In genomic region chr16:16945207-16945606, GRCh38 we compare ENCODE assay signal across 20 cellular contexts.
DNase-seq lines count a peak whose midpoint lies in the region; ATAC-seq, FAIRE-seq and TF ChIP-seq lines count a peak whose summit lies in the region.
"Had no signal": no experiment of that assay in that cellular context is flagged by ENCODE, and none has a peak within 500 bp of the region (broad histone marks: within the 10 kb centered on the region; RNA-seq: fewer than 3 reads in every experiment).

No MANE protein-coding gene starts in this region.

- H4K20me1 ChIP-seq in HepG2 (ENCODE audit: insufficient read depth, low read length), result no peaks in the 10 kb centered on the region
- H4K20me1 ChIP-seq: BLaER1 had no signal

- H3K4me3 ChIP-seq in HepG2 (replicated peaks in 1 of 3; ENCODE audit: insufficient read depth in 1 of 3, low read depth in 2 of 3, low read length in 3 of 3), result no peak overlapping the region
- H3K4me3 ChIP-seq in right lobe of liver, result no peak overlapping the region
- H3K4me3 ChIP-seq in liver (ENCODE audit: low read depth in 1 of 3, low read length in 3 of 3), result no peak overlapping the region
- H3K4me3 ChIP-seq in heart left ventricle, result no peak overlapping the region
- H3K4me3 ChIP-seq: BLaER1 had no signal

- H3K36me3 Mint-ChIP-seq in stimulated activated memory B cell treated with anti-CD40 and anti-IgM and Interleukin-4, amounts not matched to agents 10 μg/mL and 1 μg/mL and 100 μg/mL, for 72 hours, result peaks cover 12% of the 10 kb centered on the region
- H3K36me3 Mint-ChIP-seq: CD14-positive monocyte; CD4-positive, alpha-beta memory T cell had no signal

- H2AFZ ChIP-seq in HepG2 (ENCODE audit: low read length), result no peak overlapping the region

- TF ChIP-seq RAD21 in HepG2 (CRISPR knock-in tag; IDR thresholded peaks at IDR 0.05) (no peak), liver (IDR thresholded peaks at IDR 0.05) (no peak)

- no peak for FAIRE-seq in HepG2 (lab: Jason Lieb, UNC)
- FAIRE-seq: HTR-8/SVneo had no signal

- H3K9me3 ChIP-seq in HepG2 (ENCODE audit: low read length) (no peaks in the 10 kb centered on the region), right lobe of liver (no peaks in the 10 kb centered on the region), liver (ENCODE audit: control insufficient read depth in 4 of 4, low read length in 3 of 4) (peaks cover 0 to 3% (median 0%) of the 10 kb centered on the region in 4 donors), heart left ventricle (peaks cover 0 to 12% (median 0%) of the 10 kb centered on the region in 12 donors)
- H3K9me3 ChIP-seq: BLaER1 had no signal

- no peaks in the 10 kb centered on the region for H3K27me3 ChIP-seq in HepG2 (ENCODE audit: control insufficient read depth in 1 of 2, insufficient read depth in 2 of 2, low read length in 2 of 2)
- H3K27me3 ChIP-seq in right lobe of liver, result no peaks in the 10 kb centered on the region
- H3K27me3 ChIP-seq in liver (ENCODE audit: control insufficient read depth in 4 of 4, insufficient read depth in 4 of 4, low read length in 3 of 4), result peaks cover 0 to 13% (median 0%) of the 10 kb centered on the region in 4 donors
- H3K27me3 ChIP-seq in heart left ventricle, result peaks cover 0 to 8% (median 0%) of the 10 kb centered on the region in 9 donors
- H3K27me3 ChIP-seq: BLaER1 had no signal

- no TSS peak for BruUV-seq in HepG2 (replicated peaks; lab: Mats Ljungman, UMichigan)

- no peak for TF ChIP-seq POLR2A in HepG2 (IDR thresholded peaks at IDR 0.05; ENCODE audit: insufficient read depth in 1 of 2, low read depth in 2 of 2, low read length in 2 of 2)
- TF ChIP-seq POLR2A in right lobe of liver (IDR thresholded peaks at IDR 0.05), result no peak
- TF ChIP-seq POLR2A in heart left ventricle (IDR thresholded peaks at IDR 0.05), result no peak

- H3K4me1 ChIP-seq in HepG2 (ENCODE audit: insufficient read depth, low read length), result no peaks in the 10 kb centered on the region
- no peaks in the 10 kb centered on the region for H3K4me1 ChIP-seq in right lobe of liver
- H3K4me1 ChIP-seq in liver (ENCODE audit: control insufficient read depth in 4 of 4, insufficient read depth in 4 of 4, low read length in 3 of 4), result no peaks in the 10 kb centered on the region
- H3K4me1 ChIP-seq in heart left ventricle, result no peaks in the 10 kb centered on the region
- H3K4me1 ChIP-seq: BLaER1 had no signal

- intact Hi-C loops in HepG2 (cut with micrococcal nuclease; ENCODE audit: unreplicated experiment) (no loop called here), right lobe of liver (cut with DNase I) (no loop called here), heart left ventricle (cut with DNase I) (no loop called here)

- no peak overlapping the region for H3K9ac ChIP-seq in HepG2 (ENCODE audit: insufficient read depth, low read depth, low read length)
- H3K9ac ChIP-seq in liver (ENCODE audit: low read depth in 1 of 2, low read length in 2 of 2), result no peak overlapping the region
- H3K9ac ChIP-seq: BLaER1 had no signal

- in situ Hi-C loops in HepG2 (cut with HindIII; ENCODE audit: extremely low pct_ligation_motif_present, low pct_unique_long_range_greater_than_20kb), result no loop called here

- POLR2A ChIA-PET in HepG2 (lab: Yijun Ruan, JAX), result no interaction called here

- DNase-seq in HepG2 (ENCODE audit: low spot score) (no peak), right lobe of liver (no peak), heart left ventricle (no peak), putamen (ENCODE audit: low spot score) (no peak), NCI-H2171 (lab: John Stamatoyannopoulos, UW) (no peak)
- DNase-seq: CD4-positive, alpha-beta memory T cell; DMS153; DMS79; GDM1; GOT3; H7; HFFc6 had no signal

- CTCF ChIA-PET in HepG2 (lab: Yijun Ruan, JAX; ENCODE audit: low intra/inter-chr PET ratio, low total read pairs), result no interaction called here

- no peak overlapping the region for H3K4me3 Mint-ChIP-seq in stimulated activated memory B cell treated with anti-CD40 and anti-IgM and Interleukin-4, amounts not matched to agents 10 μg/mL and 1 μg/mL and 100 μg/mL, for 72 hours
- H3K4me3 Mint-ChIP-seq: CD14-positive monocyte; CD4-positive, alpha-beta memory T cell; HFFc6; IgD-negative memory B cell had no signal

- H3K36me3 ChIP-seq in HepG2 (replicated peaks in 1 of 2; ENCODE audit: control insufficient read depth in 1 of 2, insufficient read depth in 2 of 2, low read length in 2 of 2), result no peaks in the 10 kb centered on the region
- no peaks in the 10 kb centered on the region for H3K36me3 ChIP-seq in right lobe of liver
- H3K36me3 ChIP-seq in liver (ENCODE audit: control insufficient read depth in 4 of 4, insufficient read depth in 3 of 4, low read depth in 1 of 4, low read length in 3 of 4), result no peaks in the 10 kb centered on the region
- no peaks in the 10 kb centered on the region for H3K36me3 ChIP-seq in heart left ventricle
- H3K36me3 ChIP-seq: BLaER1 had no signal

- no peak overlapping the region for H3K27ac Mint-ChIP-seq in stimulated activated memory B cell treated with anti-CD40 and anti-IgM and Interleukin-4, amounts not matched to agents 10 μg/mL and 1 μg/mL and 100 μg/mL, for 72 hours
- H3K27ac Mint-ChIP-seq: CD14-positive monocyte; CD4-positive, alpha-beta memory T cell; HFFc6; IgD-negative memory B cell had no signal

- 51% methylated on average over 1 of the region's 1 CpG for WGBS in HepG2 (ENCODE audit: low lambda C conversion rate)
- 67% methylated on average over 1 of the region's 1 CpG for WGBS in right lobe of liver (ENCODE audit: insufficient coverage, low coverage, low lambda C conversion rate, missing lambda C conversion rate)
- WGBS in liver, result 78% methylated on average over 1 of the region's 1 CpG
- 72 to 100% (median 79%) methylated on average over 1 of the region's 1 CpG for WGBS in heart left ventricle, 4 donors

- H3K27ac ChIP-seq in HepG2 (ENCODE audit: extremely low read length, insufficient read depth, low read length) (no peak overlapping the region), right lobe of liver (no peak overlapping the region), liver (ENCODE audit: low read depth in 1 of 2, low read length in 2 of 2) (no peak overlapping the region), heart left ventricle (no peak overlapping the region)
- H3K27ac ChIP-seq: 22Rv1, BLaER1 had no signal

- no peak for ATAC-seq in HepG2
- ATAC-seq in right lobe of liver, result no peak
- peak; percentile 82 for ATAC-seq in stimulated activated memory B cell treated with anti-CD40 and anti-IgM and Interleukin-4, amounts not matched to agents 10 μg/mL and 1 μg/mL and 100 μg/mL, for 72 hours
- no peak for ATAC-seq in heart left ventricle
- ATAC-seq: HCT116 had no signal

- no peaks in the 10 kb centered on the region for H3K79me2 ChIP-seq in HepG2 (ENCODE audit: insufficient read depth, low read length)

- TF ChIP-seq CTCF in HepG2 (CRISPR knock-in tag; IDR thresholded peaks at IDR 0.05), result no peak
- TF ChIP-seq CTCF in right lobe of liver (IDR thresholded peaks at IDR 0.05), result no peak
- no peak for TF ChIP-seq CTCF in liver (IDR thresholded peaks at IDR 0.05; ENCODE audit: low read depth, low read length, missing input control)
- TF ChIP-seq CTCF in heart left ventricle (IDR thresholded peaks at IDR 0.05), result no peak

- peaks cover 9% of the 10 kb centered on the region for H3K9me3 Mint-ChIP-seq in stimulated activated memory B cell treated with anti-CD40 and anti-IgM and Interleukin-4, amounts not matched to agents 10 μg/mL and 1 μg/mL and 100 μg/mL, for 72 hours

- TF ChIP-seq EP300 in HepG2 (IDR thresholded peaks at IDR 0.05; ENCODE audit: low read depth in 2 of 2, low read length in 2 of 2), result no peak
- TF ChIP-seq EP300 in HepG2 (CRISPR knock-in tag; IDR thresholded peaks at IDR 0.05; ENCODE audit: borderline replicate concordance), result no peak

- peaks cover 19% of the 10 kb centered on the region for H3K27me3 Mint-ChIP-seq in stimulated activated memory B cell treated with anti-CD40 and anti-IgM and Interleukin-4, amounts not matched to agents 10 μg/mL and 1 μg/mL and 100 μg/mL, for 72 hours

- peaks cover 14% of the 10 kb centered on the region for H3K4me1 Mint-ChIP-seq in stimulated activated memory B cell treated with anti-CD40 and anti-IgM and Interleukin-4, amounts not matched to agents 10 μg/mL and 1 μg/mL and 100 μg/mL, for 72 hours

- H3K4me2 ChIP-seq in HepG2 (ENCODE audit: low read depth, low read length), result no peak overlapping the region
- H3K4me2 ChIP-seq: BLaER1 had no signal

TF ChIP-seq in HepG2, 621 proteins besides CTCF, POLR2A, EP300 and RAD21:
- TF ChIP-seq THYN1 (CRISPR knock-in tag; IDR thresholded peaks at IDR 0.05; ENCODE audit: borderline replicate concordance, low read depth), result no peak
- TF ChIP-seq HNF4G (IDR thresholded peaks at IDR 0.05; ENCODE audit: borderline replicate concordance, low read depth, low read length), result peak; percentile 41; the same call in 1 of the 2 replicates
- TF ChIP-seq HNF4G (CRISPR knock-in tag; IDR thresholded peaks at IDR 0.05; ENCODE audit: borderline replicate concordance, low read depth), result no peak
- peak; percentile 63; the same call in 1 of the 2 replicates for TF ChIP-seq NCOR1 (IDR thresholded peaks at IDR 0.05; ENCODE audit: borderline replicate concordance, low read length)
- peak; percentile 49 for TF ChIP-seq HNF4A (CRISPR knock-in tag; IDR thresholded peaks at IDR 0.05)

TF ChIP-seq in liver, 16 proteins besides CTCF, POLR2A, EP300 and RAD21:
- TF ChIP-seq HNF4A (conservative IDR thresholded peaks at IDR 0.05), result peak; percentile 46 to 70
- TF ChIP-seq SP1 (IDR thresholded peaks at IDR 0.05), result no peak
- TF ChIP-seq GABPA (IDR thresholded peaks at IDR 0.05 in 1 of 2, conservative IDR thresholded peaks at IDR 0.05 in 1 of 2), result no peak
